9 cellular contexts compared by ENCODE assay signal in the genomic region with DNA sequence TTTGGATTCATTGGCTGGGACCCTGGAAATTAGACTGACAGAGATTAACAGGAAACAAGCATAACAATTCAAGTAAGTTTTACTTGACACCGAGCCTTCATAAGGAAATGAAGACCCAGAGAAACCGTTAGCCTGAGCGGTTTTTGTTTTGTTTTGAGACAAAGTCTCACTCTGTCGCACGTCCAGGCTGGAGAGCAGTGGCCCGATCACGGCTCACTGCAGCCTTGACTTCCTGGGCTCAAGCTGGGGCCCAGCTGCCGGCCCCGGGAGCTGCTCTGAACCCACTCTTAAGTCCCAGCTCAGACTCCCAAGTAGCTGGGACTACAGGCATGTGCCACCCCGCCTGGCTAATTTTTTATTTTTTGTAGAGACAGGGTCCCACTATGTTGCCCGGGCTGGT.
DNase-seq lines count a peak whose midpoint lies in the region; ATAC-seq and TF ChIP-seq lines count a peak whose summit lies in the region.
"Had no signal": no experiment of that assay in that cellular context is flagged by ENCODE, and none has a peak within 500 bp of the region (broad histone marks: within the 10 kb centered on the region; RNA-seq: fewer than 3 reads in every experiment).

No MANE protein-coding gene starts in this region.

- POLR2A ChIA-PET in CD4-positive, alpha-beta memory T cell (lab: Charles Lee; ENCODE audit: partially characterized antibody), result interaction anchor here (0.8 to 71.9 kb wide), 6 partner anchors 13 to 668 kb away, joined by 3 to 6031 read pairs (median 148); a partner anchor contains a TSS
- POLR2A ChIA-PET in WTC11 (lab: Charles Lee), result no interaction called here

- H3K9me3 Mint-ChIP-seq in CD4-positive, alpha-beta memory T cell, result peaks cover 0 to 2% (median 0%) of the 10 kb centered on the region in 8 donors
- peaks cover 5% of the 10 kb centered on the region for H3K9me3 Mint-ChIP-seq in WTC11
- H3K9me3 Mint-ChIP-seq in glutamatergic neuron (ENCODE audit: unreplicated experiment), result peaks cover 22% of the 10 kb centered on the region

- H3K4me3 ChIP-seq in CD4-positive, alpha-beta memory T cell (ENCODE audit: low read length in 2 of 2), result peak overlapping the region; percentile 9 to 28
- H3K4me3 ChIP-seq in mesodermal cell (ENCODE audit: extremely low read depth, insufficient read depth, low read length, poor library complexity, severe bottlenecking), result no peak overlapping the region

- 81 to 85% methylated on average over 10 to 11 of the region's 11 CpGs for WGBS in mesodermal cell (ENCODE audit: insufficient coverage in 2 of 2), 2 experiments

- H3K4me3 Mint-ChIP-seq in CD4-positive, alpha-beta memory T cell, result peak overlapping the region; percentile 85 to 100 (median 92)
- no peak overlapping the region for H3K4me3 Mint-ChIP-seq in WTC11
- no peak overlapping the region for H3K4me3 Mint-ChIP-seq in glutamatergic neuron (ENCODE audit: unreplicated experiment)

- TF ChIP-seq CTCF in WTC11 (IDR thresholded peaks at IDR 0.05), result no peak
- TF ChIP-seq CTCF in glutamatergic neuron (IDR thresholded peaks at IDR 0.05; ENCODE audit: partially characterized antibody, unreplicated experiment), result no peak

- CTCF ChIA-PET in CD4-positive, alpha-beta memory T cell (lab: Charles Lee; ENCODE audit: partially characterized antibody), result interaction anchor here (1.3 to 3.0 kb wide), 6 partner anchors 17 to 73 kb away, joined by 3 to 13 read pairs (median 6); no protein-coding TSS in a partner anchor
- CTCF ChIA-PET in WTC11 (lab: Charles Lee), result interaction anchor here (0.8 to 1.1 kb wide), 3 partner anchors 10 to 32 kb away, joined by 3 read pairs; no protein-coding TSS in a partner anchor

- peaks cover 99% of the 10 kb centered on the region for H3K4me1 ChIP-seq in CD4-positive, alpha-beta memory T cell (ENCODE audit: insufficient read depth, low read length)
- peaks cover 54% of the 10 kb centered on the region for H3K4me1 ChIP-seq in mesodermal cell (ENCODE audit: control insufficient read depth, insufficient read depth, low read length, poor library complexity, severe bottlenecking)

- no peaks in the 10 kb centered on the region for H3K27me3 Mint-ChIP-seq in CD4-positive, alpha-beta memory T cell
- H3K27me3 Mint-ChIP-seq in WTC11 (ENCODE audit: low read depth) (no peaks in the 10 kb centered on the region), glutamatergic neuron (ENCODE audit: unreplicated experiment) (peaks cover 14% of the 10 kb centered on the region)

- peak in 3 of 5 donors; percentile 51 to 58 (median 56) for DNase-seq in CD4-positive, alpha-beta memory T cell
- DNase-seq in WTC11 (ENCODE audit: low spot score), result no peak
- DNase-seq in glutamatergic neuron, result no peak
- DNase-seq in SW480 (ENCODE audit: low spot score), result no peak
- DNase-seq in NCI-H510A treated with DMSO at 0.1 percent for 48 hours (lab: John Stamatoyannopoulos, UW), result no peak
- DNase-seq in 8988T, result no peak

- ATAC-seq in GM21576 (IDR thresholded peaks at IDR 0.05; ENCODE audit: unreplicated experiment), result peak; percentile 35
- no peak for ATAC-seq in WTC11

- no peaks in the 10 kb centered on the region for H3K9me3 ChIP-seq in CD4-positive, alpha-beta memory T cell (ENCODE audit: control insufficient read depth in 1 of 2, low read length in 2 of 2)
- H3K9me3 ChIP-seq in mesodermal cell (ENCODE audit: control insufficient read depth, low read length), result no peaks in the 10 kb centered on the region

- peaks cover 61 to 95% (median 78%) of the 10 kb centered on the region in 4 donors for H3K4me1 Mint-ChIP-seq in CD4-positive, alpha-beta memory T cell
- H3K4me1 Mint-ChIP-seq in WTC11 (peaks cover 68% of the 10 kb centered on the region), glutamatergic neuron (ENCODE audit: low read depth, unreplicated experiment) (peaks cover 35% of the 10 kb centered on the region)

- peaks cover 19 to 50% of the 10 kb centered on the region in 2 donors for H3K36me3 Mint-ChIP-seq in CD4-positive, alpha-beta memory T cell
- H3K36me3 Mint-ChIP-seq in WTC11 (peaks cover 4% of the 10 kb centered on the region; the same call in 1 of the 2 replicates), glutamatergic neuron (ENCODE audit: unreplicated experiment) (no peaks in the 10 kb centered on the region)

- intact Hi-C loops in CD4-positive, alpha-beta memory T cell (cut with micrococcal nuclease), result no loop called here

- peak overlapping the region; percentile 90 to 100 (median 95) for H3K27ac Mint-ChIP-seq in CD4-positive, alpha-beta memory T cell
- peak overlapping the region; percentile 84; the same call in 1 of the 2 replicates for H3K27ac Mint-ChIP-seq in WTC11
- H3K27ac Mint-ChIP-seq in glutamatergic neuron (ENCODE audit: unreplicated experiment), result no peak overlapping the region

- H3K27me3 ChIP-seq in CD4-positive, alpha-beta memory T cell (ENCODE audit: insufficient read depth, low read length), result no peaks in the 10 kb centered on the region

- peaks cover 7% of the 10 kb centered on the region for H3K36me3 ChIP-seq in CD4-positive, alpha-beta memory T cell (ENCODE audit: insufficient read depth, low read length)
- H3K36me3 ChIP-seq in mesodermal cell (ENCODE audit: control insufficient read depth, insufficient read depth, low read length), result peaks cover 25% of the 10 kb centered on the region

- H3K27ac ChIP-seq in CD4-positive, alpha-beta memory T cell (ENCODE audit: low read depth, low read length), result peak overlapping the region; percentile 73
- H3K27ac ChIP-seq in mesodermal cell (ENCODE audit: low read depth, low read length, severe bottlenecking), result peak overlapping the region; percentile 52
- H3K27ac ChIP-seq: KMS-11 had no signal

TF ChIP-seq in WTC11, 78 proteins besides CTCF, POLR2A, EP300 and RAD21:
- TF ChIP-seq, protein P1, sequence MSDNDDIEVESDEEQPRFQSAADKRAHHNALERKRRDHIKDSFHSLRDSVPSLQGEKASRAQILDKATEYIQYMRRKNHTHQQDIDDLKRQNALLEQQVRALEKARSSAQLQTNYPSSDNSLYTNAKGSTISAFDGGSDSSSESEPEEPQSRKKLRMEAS (CRISPR knock-in tag; IDR thresholded peaks at IDR 0.05), result no peak

Comparison
In these comparisons a context has a peak if more than half of its experiments do, and no peak if none do; other contexts are left out.
1. DNase-seq: peak in CD4-positive, alpha-beta memory T cell (3 of 5); none in WTC11 (single experiment), glutamatergic neuron (single experiment), SW480 (single experiment), NCI-H510A treated with DMSO at 0.1 percent for 48 hours (single experiment) and 8988T (single experiment).
2. H3K4me3 Mint-ChIP-seq: peak in CD4-positive, alpha-beta memory T cell (8 of 8); none in WTC11 (single experiment) and glutamatergic neuron (single experiment).